27 cellular contexts compared by ENCODE assay signal in genomic region chr7:82816272-82816671, GRCh38.
DNase-seq lines count a peak whose midpoint lies in the region; ATAC-seq and TF ChIP-seq lines count a peak whose summit lies in the region.
"Had no signal": no experiment of that assay in that cellular context is flagged by ENCODE, and none has a peak within 500 bp of the region (broad histone marks: within the 10 kb centered on the region; RNA-seq: fewer than 3 reads in every experiment).

No MANE protein-coding gene starts in this region.

- H3K4me1 ChIP-seq in NT2/D1 (ENCODE audit: insufficient read depth, insufficient read length) (no peaks in the 10 kb centered on the region), neural progenitor cell (peaks cover 38% of the 10 kb centered on the region), mammary epithelial cell (ENCODE audit: insufficient read depth, low read length) (no peaks in the 10 kb centered on the region)
- H3K4me1 ChIP-seq: colonic mucosa, transverse colon had no signal

- no peaks in the 10 kb centered on the region for H4K20me1 ChIP-seq in neural progenitor cell (ENCODE audit: low read depth)
- no peaks in the 10 kb centered on the region for H4K20me1 ChIP-seq in mammary epithelial cell (ENCODE audit: insufficient read depth, low read length)

- no peak overlapping the region for H3K4me2 ChIP-seq in neural progenitor cell
- H3K4me2 ChIP-seq in mammary epithelial cell (ENCODE audit: insufficient read depth, low read depth, low read length) = no peak overlapping the region

- H2AFZ ChIP-seq in neural progenitor cell (replicated peaks) (no peak overlapping the region), mammary epithelial cell (ENCODE audit: low read depth, low read length) (no peak overlapping the region)

- ATAC-seq in sciatic nerve (no peak), GM21515 (IDR thresholded peaks at IDR 0.05; ENCODE audit: unreplicated experiment) (no peak)
- ATAC-seq: activated CD8-positive, alpha-beta T cell treated with anti-CD3 and anti-CD28 coated beads for 36 hours; activated naive CD8-positive, alpha-beta T cell treated with anti-CD3 and anti-CD28 coated beads, Interleukin-2, amount 50 U/mL, for 24 hours; Panc1 had no signal

- H3K27me3 Mint-ChIP-seq in endothelial cell (ENCODE audit: unreplicated experiment) (no peaks in the 10 kb centered on the region), neural progenitor cell (ENCODE audit: insufficient read depth, low read depth) (no peaks in the 10 kb centered on the region)
- H3K27me3 Mint-ChIP-seq: activated CD8-positive, alpha-beta T cell treated with anti-CD3 and anti-CD28 coated beads for 36 hours; activated naive CD8-positive, alpha-beta T cell treated with anti-CD3 and anti-CD28 coated beads, Interleukin-2, amount 50 U/mL, for 24 hours; CD4-positive, alpha-beta memory T cell; memory B cell had no signal

- H3K9me3 Mint-ChIP-seq in endothelial cell (ENCODE audit: unreplicated experiment) (no peaks in the 10 kb centered on the region), neural progenitor cell (no peaks in the 10 kb centered on the region)
- H3K9me3 Mint-ChIP-seq: activated CD8-positive, alpha-beta T cell treated with anti-CD3 and anti-CD28 coated beads for 36 hours; activated naive CD8-positive, alpha-beta T cell treated with anti-CD3 and anti-CD28 coated beads, Interleukin-2, amount 50 U/mL, for 24 hours; memory B cell had no signal

- dilution Hi-C loops in mammary epithelial cell (cut with HindIII; ENCODE audit: low sequenced_read_pairs) = no loop called here

- CTCF ChIA-PET in mammary epithelial cell (lab: Charles Lee; ENCODE audit: low non-redundant PET) = no interaction called here

- no peak overlapping the region for H3K9ac ChIP-seq in NT2/D1 (ENCODE audit: insufficient read length, low read depth)
- H3K9ac ChIP-seq in neural progenitor cell = no peak overlapping the region
- no peak overlapping the region for H3K9ac ChIP-seq in mammary epithelial cell (ENCODE audit: insufficient read depth, low read length)

- peak; percentile 43 for TF ChIP-seq CTCF in endothelial cell (IDR thresholded peaks at IDR 0.05; ENCODE audit: unreplicated experiment)
- TF ChIP-seq CTCF in neural progenitor cell (IDR thresholded peaks at IDR 0.05) = peak; percentile 14
- peak in 1 of 2 donors; percentile 4 for TF ChIP-seq CTCF in mammary epithelial cell (conservative IDR thresholded peaks at IDR 0.05 in 1 of 2, IDR thresholded peaks at IDR 0.05 in 1 of 2; ENCODE audit: extremely low read depth in 1 of 2, insufficient read depth in 1 of 2, low read depth in 1 of 2, low read length in 2 of 2)

- no peak overlapping the region for H3K27ac Mint-ChIP-seq in endothelial cell (ENCODE audit: unreplicated experiment)
- no peak overlapping the region for H3K27ac Mint-ChIP-seq in neural progenitor cell
- H3K27ac Mint-ChIP-seq: activated CD8-positive, alpha-beta T cell treated with anti-CD3 and anti-CD28 coated beads for 36 hours; activated naive CD8-positive, alpha-beta T cell treated with anti-CD3 and anti-CD28 coated beads, Interleukin-2, amount 50 U/mL, for 24 hours; CD4-positive, alpha-beta memory T cell; memory B cell had no signal

- BruUV-seq in mammary epithelial cell (replicated peaks; lab: Mats Ljungman, UMichigan) = no TSS peak

- H3K36me3 ChIP-seq in NT2/D1 (ENCODE audit: insufficient read depth, insufficient read length, low read length) = no peaks in the 10 kb centered on the region
- H3K36me3 ChIP-seq in neural progenitor cell = no peaks in the 10 kb centered on the region
- no peaks in the 10 kb centered on the region for H3K36me3 ChIP-seq in mammary epithelial cell (ENCODE audit: insufficient read depth, low read length)
- H3K36me3 ChIP-seq: colonic mucosa, HAP-1, transverse colon had no signal

- H3K27me3 ChIP-seq in NT2/D1 (ENCODE audit: insufficient read depth, insufficient read length) = no peaks in the 10 kb centered on the region
- no peaks in the 10 kb centered on the region for H3K27me3 ChIP-seq in neural progenitor cell
- H3K27me3 ChIP-seq in mammary epithelial cell (ENCODE audit: insufficient read depth, low read length) = no peaks in the 10 kb centered on the region
- H3K27me3 ChIP-seq: colonic mucosa, transverse colon had no signal

- H3K36me3 Mint-ChIP-seq in endothelial cell (ENCODE audit: low read depth, unreplicated experiment) (no peaks in the 10 kb centered on the region), neural progenitor cell (no peaks in the 10 kb centered on the region)
- H3K36me3 Mint-ChIP-seq: CD4-positive, alpha-beta memory T cell; memory B cell had no signal

- H3K79me2 ChIP-seq in neural progenitor cell (ENCODE audit: low read depth) (no peaks in the 10 kb centered on the region), mammary epithelial cell (ENCODE audit: insufficient read depth, low read length) (no peaks in the 10 kb centered on the region)

- H3K4me3 ChIP-seq in NT2/D1 (ENCODE audit: insufficient read length, low read depth) = no peak overlapping the region
- H3K4me3 ChIP-seq in neural progenitor cell = no peak overlapping the region
- no peak overlapping the region for H3K4me3 ChIP-seq in mammary epithelial cell (replicated peaks in 1 of 3; ENCODE audit: insufficient read depth in 1 of 3, low read depth in 2 of 3, low read length in 3 of 3)
- H3K4me3 ChIP-seq: colonic mucosa, HAP-1, transverse colon had no signal

- no peaks in the 10 kb centered on the region for H3K9me3 ChIP-seq in NT2/D1 (ENCODE audit: insufficient read depth, low read length)
- no peaks in the 10 kb centered on the region for H3K9me3 ChIP-seq in neural progenitor cell (ENCODE audit: low read depth)
- H3K9me3 ChIP-seq in mammary epithelial cell (replicated peaks; ENCODE audit: insufficient read depth, low read length) = no peaks in the 10 kb centered on the region
- H3K9me3 ChIP-seq: colonic mucosa, HAP-1, transverse colon had no signal

- intact Hi-C loops in sciatic nerve (cut with DNase I) (no loop called here), mammary epithelial cell (cut with micrococcal nuclease) (no loop called here)

- DNase-seq in DMS 273 (lab: John Stamatoyannopoulos, UW; ENCODE audit: unreplicated experiment) = peak; percentile 23
- no peak for DNase-seq in DMS 273 treated with DMSO at 0.1 percent for 48 hours (lab: John Stamatoyannopoulos, UW)
- peak; percentile 16 for DNase-seq in NT2/D1 (ENCODE audit: low read depth, low spot score)
- DNase-seq in endothelial cell (ENCODE audit: low spot score) = no peak
- DNase-seq in neural progenitor cell (ENCODE audit: low spot score) = no peak
- no peak for DNase-seq in sciatic nerve (ENCODE audit: low spot score)
- no peak for DNase-seq in mammary epithelial cell
- DNase-seq: 8988T; activated CD4-positive, CD25-positive, alpha-beta regulatory T cell treated with anti-CD3 and anti-CD28 coated beads, Interleukin-2, amount 50 U/mL, for 72 hours; activated CD8-positive, alpha-beta T cell treated with anti-CD3 and anti-CD28 coated beads for 36 hours; activated effector memory CD4-positive, alpha-beta T cell treated with anti-CD3 and anti-CD28 coated beads, Interleukin-2, amount 50 U/mL, for 16 hours; activated naive CD8-positive, alpha-beta T cell treated with anti-CD3 and anti-CD28 coated beads, Interleukin-2, amount 50 U/mL, for 24 hours; CD4-positive, alpha-beta memory T cell; colonic mucosa; effector memory CD4-positive, alpha-beta T cell; NCI-H1105; NCI-H2029 treated with DMSO at 0.1 percent for 48 hours; NCI-H345; nucleus accumbens; small intestine; stimulated activated CD4-positive, alpha-beta T cell treated with anti-CD3 and anti-CD28 coated beads, Interleukin-1b, Interleukin-23, amount 100 ng/mL, for 48 hours; T-helper 1 cell; transverse colon had no signal

- H3F3A ChIP-seq in neural progenitor cell (ENCODE audit: low read depth) = peaks cover 16% of the 10 kb centered on the region

- H3K27ac ChIP-seq in neural progenitor cell (no peak overlapping the region), mammary epithelial cell (ENCODE audit: insufficient read depth, low read depth, low read length) (no peak overlapping the region)
- H3K27ac ChIP-seq: colonic mucosa, transverse colon had no signal

- in situ Hi-C loops in mammary epithelial cell (cut with MboI; ENCODE audit: low sequenced_read_pairs in 2 of 2) = loop anchor here in 1 of 2 donors (25.0 kb wide), 1 partner anchor 446 kb away; no protein-coding TSS in a partner anchor

- no peak overlapping the region for H3K4me3 Mint-ChIP-seq in endothelial cell (ENCODE audit: unreplicated experiment)
- no peak overlapping the region for H3K4me3 Mint-ChIP-seq in neural progenitor cell
- H3K4me3 Mint-ChIP-seq: activated CD8-positive, alpha-beta T cell treated with anti-CD3 and anti-CD28 coated beads for 36 hours; activated naive CD8-positive, alpha-beta T cell treated with anti-CD3 and anti-CD28 coated beads, Interleukin-2, amount 50 U/mL, for 24 hours; CD4-positive, alpha-beta memory T cell; memory B cell had no signal

- no peaks in the 10 kb centered on the region for H3K4me1 Mint-ChIP-seq in endothelial cell (ENCODE audit: unreplicated experiment)
- H3K4me1 Mint-ChIP-seq in neural progenitor cell = peaks cover 29% of the 10 kb centered on the region
- H3K4me1 Mint-ChIP-seq: activated naive CD8-positive, alpha-beta T cell treated with anti-CD3 and anti-CD28 coated beads, Interleukin-2, amount 50 U/mL, for 24 hours; CD4-positive, alpha-beta memory T cell; memory B cell had no signal

Comparison
In these comparisons a context has a peak if more than half of its experiments do, and no peak if none do; other contexts are left out.
1. DNase-seq: peak in DMS 273 (single experiment) and NT2/D1 (single experiment); none in DMS 273 treated with DMSO at 0.1 percent for 48 hours (single experiment), endothelial cell (single experiment), neural progenitor cell (single experiment), sciatic nerve (single experiment) and mammary epithelial cell (single experiment).